In the genomic region with DNA sequence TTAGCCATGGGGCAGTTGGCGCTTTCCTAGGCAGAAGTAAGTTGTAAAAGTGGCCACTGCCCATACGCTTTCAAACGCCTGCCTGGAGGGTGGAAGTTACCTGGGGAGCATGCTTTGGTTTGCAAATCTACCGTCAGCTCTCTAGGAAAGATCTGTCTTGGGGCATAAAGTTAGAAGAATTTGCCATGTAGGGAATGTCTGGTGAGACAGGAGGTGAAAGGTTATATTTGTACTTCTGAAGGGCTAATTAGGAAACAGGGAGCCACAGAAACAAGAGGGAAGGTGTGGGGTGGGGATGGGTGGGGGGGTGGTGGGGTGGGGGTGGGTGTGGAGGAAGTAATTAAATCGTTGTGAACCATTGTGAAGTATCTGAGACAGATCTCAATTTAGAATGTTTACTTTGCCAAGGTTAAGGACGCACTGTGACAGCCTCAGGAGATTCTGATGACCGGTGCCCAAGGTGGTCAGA, we compare ENCODE assay signal across 27 cellular contexts.
DNase-seq lines count a peak whose midpoint lies in the region; ATAC-seq, FAIRE-seq and TF ChIP-seq lines count a peak whose summit lies in the region.
"Had no signal": no experiment of that assay in that cellular context is flagged by ENCODE, and none has a peak within 500 bp of the region (broad histone marks: within the 10 kb centered on the region; RNA-seq: fewer than 3 reads in every experiment).

No MANE protein-coding gene starts in this region.

- no peak for TF ChIP-seq EP300 in GM12878 (IDR thresholded peaks at IDR 0.05; ENCODE audit: borderline replicate concordance in 1 of 2, control insufficient read depth in 1 of 2, low read depth in 2 of 2, low read length in 2 of 2)

- SMC1A ChIA-PET in GM12878 (lab: Charles Lee; ENCODE audit: uncharacterized antibody, unreplicated experiment) = interaction anchor here (1.3 kb wide), 1 partner anchor 16 kb away, joined by 3 read pairs; no protein-coding TSS in a partner anchor

- no peaks in the 10 kb centered on the region for H3K79me2 ChIP-seq in GM12878 (ENCODE audit: control insufficient read depth, insufficient read depth, low read length)

- H3K4me1 ChIP-seq in HUES48 (ENCODE audit: control insufficient read depth, insufficient read depth, low read length) = peaks cover 19% of the 10 kb centered on the region
- H3K4me1 ChIP-seq in GM12878 (ENCODE audit: control insufficient read depth, insufficient read depth, low read length) = peaks cover 3% of the 10 kb centered on the region
- peaks cover 0 to 15% (median 0%) of the 10 kb centered on the region in 12 donors for H3K4me1 ChIP-seq in heart left ventricle
- H3K4me1 ChIP-seq: right atrium auricular region, thyroid gland had no signal

- no peak for ATAC-seq in GM12878
- ATAC-seq in esophagus mucosa = no peak
- no peak for ATAC-seq in heart left ventricle

- intact Hi-C loops in GM12878 (cut with micrococcal nuclease; ENCODE audit: unreplicated experiment) (no loop called here), heart left ventricle (cut with DNase I) (loop anchor here in 1 of 10 donors (10.0 kb wide), 1 partner anchor 75 kb away; no protein-coding TSS in a partner anchor)

- DNase-seq in GM12878 (ENCODE audit: low read depth, low spot score) (no peak), islet precursor cell (peak; percentile 59), heart left ventricle (no peak), RWPE1 (ENCODE audit: low spot score) (no peak), GM19238 (ENCODE audit: insufficient read length, low spot score) (no peak)
- DNase-seq: activated B cell treated with CpG ODN at 0.5 μM for 24 hours; activated CD4-positive, alpha-beta T cell treated with anti-CD3 and anti-CD28 coated beads, Interleukin-2, amount 50 U/mL, for 1 hour; activated gamma-delta T cell; activated naive CD8-positive, alpha-beta T cell treated with anti-CD3 and anti-CD28 coated beads for 36 hours; activated T-cell treated with anti-CD3 and anti-CD28 coated beads, Interleukin-2, amount 50 U/mL, for 24 hours; aorta; DMS53; effector CD8-positive, alpha-beta T cell; NCI-H1092; NCI-H187; NCI-H2171; NCI-H510A; ovary; SK-N-SH; stimulated activated CD4-positive, alpha-beta T cell treated with anti-CD3 and anti-CD28 coated beads, Interleukin-12 subunit alpha, Interleukin-12 subunit beta, amount 100 ng/mL, for 4 hours; stimulated activated CD4-positive, alpha-beta T cell treated with anti-CD3 and anti-CD28 coated beads, Interleukin-4, amount 100 ng/mL, for 24 hours; thyroid gland had no signal

- 0 out of 2 replicates have a peak, but pooled peaks cover 9% of the 10 kb centered on the region for H3K9me3 ChIP-seq in HUES48 (ENCODE audit: control insufficient read depth, insufficient read depth, low read length)
- H3K9me3 ChIP-seq in GM12878 (replicated peaks; ENCODE audit: control insufficient read depth, insufficient read depth, low read length) = no peaks in the 10 kb centered on the region
- no peaks in the 10 kb centered on the region for H3K9me3 ChIP-seq in heart left ventricle
- H3K9me3 ChIP-seq: ovary, right atrium auricular region, SK-N-SH, thyroid gland had no signal

- RAD21 ChIA-PET in GM12878 (lab: Charles Lee; ENCODE audit: unreplicated experiment) = no interaction called here

- H3K36me3 ChIP-seq in HUES48 (ENCODE audit: control insufficient read depth, insufficient read depth, low read length) (no peaks in the 10 kb centered on the region), GM12878 (ENCODE audit: control insufficient read depth in 2 of 2, insufficient read depth in 2 of 2, low read length in 1 of 2) (no peaks in the 10 kb centered on the region), heart left ventricle (no peaks in the 10 kb centered on the region)
- H3K36me3 ChIP-seq: ovary, right atrium auricular region, thyroid gland had no signal

- H3K27me3 ChIP-seq in HUES48 (ENCODE audit: control insufficient read depth, insufficient read depth, low read length) (peaks cover 67% of the 10 kb centered on the region), GM12878 (replicated peaks in 1 of 2; ENCODE audit: control insufficient read depth in 2 of 2, insufficient read depth in 2 of 2, low read length in 1 of 2) (no peaks in the 10 kb centered on the region), heart left ventricle (peaks cover 0 to 14% (median 0%) of the 10 kb centered on the region in 9 donors)
- H3K27me3 ChIP-seq: ovary, right atrium auricular region, thyroid gland had no signal

- CTCF ChIA-PET in GM12878 (lab: Yijun Ruan, JAX) = interaction anchor here (1.1 to 1.2 kb wide), 2 partner anchors 20 to 593 kb away, joined by 3 to 4 read pairs; no protein-coding TSS in a partner anchor
- CTCF ChIA-PET in RWPE1 (lab: Yijun Ruan, JAX) = no interaction called here

- peak; percentile 68 for FAIRE-seq in GM12878 (lab: Jason Lieb, UNC)

- no TSS peak for BruUV-seq in GM12878 (replicated peaks; lab: Mats Ljungman, UMichigan)

- 80% methylated on average over 6 of the region's 7 CpGs for WGBS in GM12878 (ENCODE audit: insufficient coverage, insufficient replicate concordance, low lambda C conversion rate, missing lambda C conversion rate)
- WGBS in heart left ventricle, 4 donors = 55 to 71% (median 66%) methylated on average over 7 of the region's 7 CpGs

- H3K4me2 ChIP-seq in GM12878 (ENCODE audit: control insufficient read depth, insufficient read depth) = no peak overlapping the region
- H3K4me2 ChIP-seq: SK-N-SH had no signal

- POLR2A ChIA-PET in GM12878 (lab: Charles Lee) (no interaction called here), RWPE1 (lab: Yijun Ruan, JAX; ENCODE audit: low non-redundant PET) (no interaction called here)

- no peak overlapping the region for H2AFZ ChIP-seq in GM12878 (ENCODE audit: control insufficient read depth, low read depth, low read length)

- no peak for TF ChIP-seq RAD21 in GM12878 (IDR thresholded peaks at IDR 0.05; ENCODE audit: insufficient read depth, low read depth, low read length)

- TF ChIP-seq CTCF in GM12878 (IDR thresholded peaks at IDR 0.05 in 2 of 3, conservative IDR thresholded peaks at IDR 0.05 in 1 of 3; ENCODE audit: control insufficient read depth in 2 of 3, extremely low read depth in 1 of 3, insufficient read depth in 1 of 3, low read depth in 3 of 3, low read length in 3 of 3) = no peak
- no peak for TF ChIP-seq CTCF in heart left ventricle (IDR thresholded peaks at IDR 0.05)
- no peak for TF ChIP-seq CTCF in RWPE1 (conservative IDR thresholded peaks at IDR 0.05; ENCODE audit: low read depth)

- in situ Hi-C loops in GM12878 (cut with MboI) = no loop called here

- TF ChIP-seq POLR2A in GM12878 (IDR thresholded peaks at IDR 0.05; ENCODE audit: low read depth, low read length) = no peak
- no peak for TF ChIP-seq POLR2A in heart left ventricle (IDR thresholded peaks at IDR 0.05)

- H3K9ac ChIP-seq in HUES48 (ENCODE audit: low read depth, low read length) (no peak overlapping the region), GM12878 (ENCODE audit: control insufficient read depth, insufficient read depth, low read length) (no peak overlapping the region)
- H3K9ac ChIP-seq: SK-N-SH had no signal

- H3K4me3 ChIP-seq in HUES48 (ENCODE audit: low read depth, low read length) (no peak overlapping the region; the same call in 1 of the 2 replicates), GM12878 (no peak overlapping the region), heart left ventricle (no peak overlapping the region)
- H3K4me3 ChIP-seq: lung, ovary, right atrium auricular region, thyroid gland had no signal

- H4K20me1 ChIP-seq in GM12878 (ENCODE audit: control insufficient read depth, insufficient read depth) = no peaks in the 10 kb centered on the region

- H3K27ac ChIP-seq in HUES48 (ENCODE audit: low read depth, low read length) (peak overlapping the region; percentile 80), GM12878 (ENCODE audit: control insufficient read depth, insufficient read depth) (no peak overlapping the region), heart left ventricle (no peak overlapping the region), RWPE1 (no peak overlapping the region)
- H3K27ac ChIP-seq: epithelial cell of prostate, ovary, right atrium auricular region, thyroid gland had no signal

TF ChIP-seq in GM12878, 131 proteins besides CTCF, POLR2A, EP300 and RAD21 (continues in another document):
- TF ChIP-seq, protein P1, sequence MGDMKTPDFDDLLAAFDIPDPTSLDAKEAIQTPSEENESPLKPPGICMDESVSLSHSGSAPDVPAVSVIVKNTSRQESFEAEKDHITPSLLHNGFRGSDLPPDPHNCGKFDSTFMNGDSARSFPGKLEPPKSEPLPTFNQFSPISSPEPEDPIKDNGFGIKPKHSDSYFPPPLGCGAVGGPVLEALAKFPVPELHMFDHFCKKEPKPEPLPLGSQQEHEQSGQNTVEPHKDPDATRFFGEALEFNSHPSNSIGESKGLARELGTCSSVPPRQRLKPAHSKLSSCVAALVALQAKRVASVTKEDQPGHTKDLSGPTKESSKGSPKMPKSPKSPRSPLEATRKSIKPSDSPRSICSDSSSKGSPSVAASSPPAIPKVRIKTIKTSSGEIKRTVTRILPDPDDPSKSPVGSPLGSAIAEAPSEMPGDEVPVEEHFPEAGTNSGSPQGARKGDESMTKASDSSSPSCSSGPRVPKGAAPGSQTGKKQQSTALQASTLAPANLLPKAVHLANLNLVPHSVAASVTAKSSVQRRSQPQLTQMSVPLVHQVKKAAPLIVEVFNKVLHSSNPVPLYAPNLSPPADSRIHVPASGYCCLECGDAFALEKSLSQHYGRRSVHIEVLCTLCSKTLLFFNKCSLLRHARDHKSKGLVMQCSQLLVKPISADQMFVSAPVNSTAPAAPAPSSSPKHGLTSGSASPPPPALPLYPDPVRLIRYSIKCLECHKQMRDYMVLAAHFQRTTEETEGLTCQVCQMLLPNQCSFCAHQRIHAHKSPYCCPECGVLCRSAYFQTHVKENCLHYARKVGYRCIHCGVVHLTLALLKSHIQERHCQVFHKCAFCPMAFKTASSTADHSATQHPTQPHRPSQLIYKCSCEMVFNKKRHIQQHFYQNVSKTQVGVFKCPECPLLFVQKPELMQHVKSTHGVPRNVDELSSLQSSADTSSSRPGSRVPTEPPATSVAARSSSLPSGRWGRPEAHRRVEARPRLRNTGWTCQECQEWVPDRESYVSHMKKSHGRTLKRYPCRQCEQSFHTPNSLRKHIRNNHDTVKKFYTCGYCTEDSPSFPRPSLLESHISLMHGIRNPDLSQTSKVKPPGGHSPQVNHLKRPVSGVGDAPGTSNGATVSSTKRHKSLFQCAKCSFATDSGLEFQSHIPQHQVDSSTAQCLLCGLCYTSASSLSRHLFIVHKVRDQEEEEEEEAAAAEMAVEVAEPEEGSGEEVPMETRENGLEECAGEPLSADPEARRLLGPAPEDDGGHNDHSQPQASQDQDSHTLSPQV (IDR thresholded peaks at IDR 0.05) = no peak
- TF ChIP-seq YY1 (IDR thresholded peaks at IDR 0.05; ENCODE audit: low read depth, low read length) = no peak
- no peak for TF ChIP-seq TAF1 (IDR thresholded peaks at IDR 0.05; ENCODE audit: borderline replicate concordance, low read depth, low read length)
- no peak for TF ChIP-seq JUND (IDR thresholded peaks at IDR 0.05; ENCODE audit: low read depth, low read length)
- no peak for TF ChIP-seq SMC3 (IDR thresholded peaks at IDR 0.05; ENCODE audit: borderline replicate concordance, low read length)
- no peak for TF ChIP-seq TARDBP (IDR thresholded peaks at IDR 0.05; ENCODE audit: borderline replicate concordance)
- no peak for TF ChIP-seq CBX5 (IDR thresholded peaks at IDR 0.05; ENCODE audit: low read depth)
- no peak for TF ChIP-seq BCL11A (IDR thresholded peaks at IDR 0.05; ENCODE audit: low read depth, low read length)
- no peak for TF ChIP-seq EED (IDR thresholded peaks at IDR 0.05; ENCODE audit: low read depth)
